Comparison of ENCODE assay signal across 19 cellular contexts in genomic region chr19:54415901-54416621, GRCh38. TPM values are rescaled to one million over a fixed set of nuclear protein-coding genes. Genes with fewer than 3 reads are reported as not detected.
DNase-seq lines count a peak whose midpoint lies in the region; ATAC-seq, FAIRE-seq and TF ChIP-seq lines count a peak whose summit lies in the region.
"Had no signal": no experiment of that assay in that cellular context is flagged by ENCODE, and none has a peak within 500 bp of the region (broad histone marks: within the 10 kb centered on the region; RNA-seq: fewer than 3 reads in every experiment).

No MANE protein-coding gene starts in this region.

- H3K9me3 Mint-ChIP-seq in activated CD4-positive, alpha-beta T cell treated with anti-CD3 and anti-CD28 coated beads for 36 hours (ENCODE audit: low read depth): peaks cover 3% of the 10 kb centered on the region

- peak overlapping the region; percentile 35 to 73 (median 64) for H3K4me3 ChIP-seq in BLaER1 treated with 17β-estradiol and CSF1 and Interleukin-3, amounts not matched to agents 10 nM and 100 nM
- H3K4me3 ChIP-seq in HUES48 (ENCODE audit: low read depth, low read length) (peak overlapping the region; percentile 68), endothelial cell of umbilical vein (replicated peaks in 1 of 3; ENCODE audit: insufficient read depth in 1 of 3, low read depth in 1 of 3, low read length in 3 of 3) (no peak overlapping the region), neuron (ENCODE audit: low read length) (peak overlapping the region; percentile 73)
- H3K4me3 ChIP-seq: lung had no signal

- no peaks in the 10 kb centered on the region for H3K79me2 ChIP-seq in endothelial cell of umbilical vein (ENCODE audit: control insufficient read depth, insufficient read depth, low read length)

- H3K36me3 Mint-ChIP-seq in activated CD4-positive, alpha-beta T cell treated with anti-CD3 and anti-CD28 coated beads for 36 hours (ENCODE audit: low read depth): no peaks in the 10 kb centered on the region

- no peak for FAIRE-seq in endothelial cell of umbilical vein (lab: Jason Lieb, UNC)
- FAIRE-seq: small intestine had no signal

- H3K9me1 ChIP-seq in endothelial cell of umbilical vein (replicated peaks; ENCODE audit: control insufficient read depth, extremely low read depth, insufficient read depth, low read length): no peaks in the 10 kb centered on the region

- BruUV-seq in endothelial cell of umbilical vein (replicated peaks; lab: Mats Ljungman, UMichigan): no TSS peak

- no peak for TF ChIP-seq POLR2A in endothelial cell of umbilical vein (IDR thresholded peaks at IDR 0.05; ENCODE audit: low read depth, low read length)

- POLR2A ChIA-PET in endothelial cell of umbilical vein (lab: Charles Lee): no interaction called here
- POLR2A ChIA-PET in activated CD4-positive, alpha-beta T cell treated with anti-CD3 and anti-CD28 coated beads for 36 hours (lab: Charles Lee): no interaction called here

- peaks cover 32 to 63% (median 61%) of the 10 kb centered on the region in 10 experiments for H3K4me1 ChIP-seq in BLaER1 treated with 17β-estradiol and CSF1 and Interleukin-3, amounts not matched to agents 10 nM and 100 nM
- peaks cover 21% of the 10 kb centered on the region for H3K4me1 ChIP-seq in HUES48 (ENCODE audit: control insufficient read depth, insufficient read depth, low read length)
- no peaks in the 10 kb centered on the region for H3K4me1 ChIP-seq in endothelial cell of umbilical vein (ENCODE audit: control insufficient read depth, extremely low read depth, insufficient read depth, low read length)
- H3K4me1 ChIP-seq in neuron (ENCODE audit: insufficient read depth, low read length): peaks cover 44% of the 10 kb centered on the region

- H3K27me3 ChIP-seq in BLaER1 treated with 17β-estradiol and CSF1 and Interleukin-3, amounts not matched to agents 10 nM and 100 nM: peaks cover 11 to 27% (median 21%) of the 10 kb centered on the region in 11 experiments
- H3K27me3 ChIP-seq in HUES48 (ENCODE audit: control insufficient read depth, insufficient read depth, low read length) (peaks cover 34% of the 10 kb centered on the region), endothelial cell of umbilical vein (ENCODE audit: control insufficient read depth in 2 of 2, insufficient read depth in 2 of 2, low read length in 2 of 2) (peaks cover 32 to 39% of the 10 kb centered on the region in 2 experiments), neuron (ENCODE audit: insufficient read depth, low read length) (no peaks in the 10 kb centered on the region)

- dilution Hi-C loops in endothelial cell of umbilical vein (cut with MboI; ENCODE audit: extremely low pct_ligation_motif_present, low sequenced_read_pairs): no loop called here

- H4K20me1 ChIP-seq in BLaER1 treated with 17β-estradiol and CSF1 and Interleukin-3, amounts not matched to agents 10 nM and 100 nM: no peaks in the 10 kb centered on the region
- H4K20me1 ChIP-seq in endothelial cell of umbilical vein (replicated peaks; ENCODE audit: control insufficient read depth, extremely low read depth, insufficient read depth, low read length): no peaks in the 10 kb centered on the region

- TF ChIP-seq CTCF in endothelial cell of umbilical vein (IDR thresholded peaks at IDR 0.05; ENCODE audit: extremely low read depth in 1 of 2, insufficient read depth in 1 of 2, low read depth in 1 of 2, low read length in 2 of 2): no peak

- no peak overlapping the region for H2AFZ ChIP-seq in endothelial cell of umbilical vein (ENCODE audit: low read depth, low read length)
- H2AFZ ChIP-seq in neuron (ENCODE audit: low read depth, low read length): no peak overlapping the region

- ATAC-seq in GM21526 (IDR thresholded peaks at IDR 0.05; ENCODE audit: low FRiP score, unreplicated experiment) (no peak), HG03342 (IDR thresholded peaks at IDR 0.05; ENCODE audit: unreplicated experiment) (no peak)
- ATAC-seq in activated CD4-positive, alpha-beta T cell treated with anti-CD3 and anti-CD28 coated beads for 36 hours: no peak
- ATAC-seq: esophagus mucosa had no signal

- no peak overlapping the region for H3K4me3 Mint-ChIP-seq in activated CD4-positive, alpha-beta T cell treated with anti-CD3 and anti-CD28 coated beads for 36 hours
- H3K4me3 Mint-ChIP-seq: activated CD4-positive, alpha-beta T cell treated with anti-CD3 and anti-CD28 coated beads, Interleukin-2, amount 10 ng/mL, durations not matched to agents 24 days and 14 days; T-helper 2 cell treated with Interferon-gamma antibody and Interleukin-4, amounts not matched to agents 5 μg/mL and 100 μg/mL, for 36 hours had no signal

- H3K27ac ChIP-seq in BLaER1 treated with 17β-estradiol and CSF1 and Interleukin-3, amounts not matched to agents 10 nM and 100 nM: peak overlapping the region in 7 of 11 experiments; percentile 35 to 67 (median 51); a peak in 10 of 22 replicates
- H3K27ac ChIP-seq in HUES48 (ENCODE audit: low read depth, low read length) (no peak overlapping the region), endothelial cell of umbilical vein (ENCODE audit: insufficient read depth, low read depth, low read length) (no peak overlapping the region)

- intact Hi-C loops in endothelial cell of umbilical vein (cut with micrococcal nuclease): no loop called here
- intact Hi-C loops in activated CD4-positive, alpha-beta T cell treated with anti-CD3 and anti-CD28 coated beads for 36 hours (cut with DNase I, micrococcal nuclease): no loop called here

- H3K36me3 ChIP-seq in BLaER1 treated with 17β-estradiol and CSF1 and Interleukin-3, amounts not matched to agents 10 nM and 100 nM: no peaks in the 10 kb centered on the region
- peaks cover 3% of the 10 kb centered on the region; the same call in 1 of the 2 replicates for H3K36me3 ChIP-seq in HUES48 (ENCODE audit: control insufficient read depth, insufficient read depth, low read length)
- H3K36me3 ChIP-seq in endothelial cell of umbilical vein (ENCODE audit: control insufficient read depth in 2 of 2, extremely low read depth in 1 of 2, insufficient read depth in 2 of 2, low read length in 2 of 2): no peaks in the 10 kb centered on the region
- peaks cover 22% of the 10 kb centered on the region for H3K36me3 ChIP-seq in neuron (ENCODE audit: insufficient read depth, low read length)

- no peaks in the 10 kb centered on the region for H3K9me3 ChIP-seq in BLaER1 treated with 17β-estradiol and CSF1 and Interleukin-3, amounts not matched to agents 10 nM and 100 nM (replicated peaks in 1 of 11)
- peaks cover 8% of the 10 kb centered on the region for H3K9me3 ChIP-seq in HUES48 (ENCODE audit: control insufficient read depth, insufficient read depth, low read length)
- no peaks in the 10 kb centered on the region for H3K9me3 ChIP-seq in endothelial cell of umbilical vein (replicated peaks; ENCODE audit: control insufficient read depth, insufficient read depth, low read length)
- no peaks in the 10 kb centered on the region for H3K9me3 ChIP-seq in neuron (ENCODE audit: low read length)

- H3K9ac ChIP-seq in BLaER1 treated with 17β-estradiol and CSF1 and Interleukin-3, amounts not matched to agents 10 nM and 100 nM: peak overlapping the region in 10 of 11 experiments; percentile 29 to 82 (median 68); a peak in 18 of 22 replicates
- H3K9ac ChIP-seq in HUES48 (ENCODE audit: low read depth, low read length) (no peak overlapping the region; the same call in 1 of the 2 replicates), endothelial cell of umbilical vein (replicated peaks; ENCODE audit: extremely low read depth, insufficient read depth, low read length) (no peak overlapping the region)

- DNase-seq in endothelial cell of umbilical vein (ENCODE audit: low read depth, low spot score) (no peak), NCI-H1092 treated with DMSO at 0.1 percent for 48 hours (lab: John Stamatoyannopoulos, UW) (no peak)
- no peak for DNase-seq in activated CD4-positive, alpha-beta T cell treated with anti-CD3 and anti-CD28 coated beads for 36 hours
- DNase-seq: DMS79, NCI-H2029 treated with DMSO at 0.1 percent for 48 hours, NCI-H526 treated with DMSO at 0.1 percent for 48 hours, RPMI8226, small intestine had no signal

- H3K27me3 Mint-ChIP-seq in activated CD4-positive, alpha-beta T cell treated with anti-CD3 and anti-CD28 coated beads for 36 hours: peaks cover 45% of the 10 kb centered on the region

- H3K4me1 Mint-ChIP-seq in activated CD4-positive, alpha-beta T cell treated with anti-CD3 and anti-CD28 coated beads for 36 hours: peaks cover 15% of the 10 kb centered on the region

- CTCF ChIA-PET in endothelial cell of umbilical vein (lab: Charles Lee): no interaction called here
- CTCF ChIA-PET in activated CD4-positive, alpha-beta T cell treated with anti-CD3 and anti-CD28 coated beads for 36 hours (lab: Charles Lee): interaction anchor here (0.5 to 1.5 kb wide), 8 partner anchors 9 to 259 kb away, joined by 3 to 5 read pairs (median 3); no protein-coding TSS in a partner anchor

- no peak overlapping the region for H3K27ac Mint-ChIP-seq in activated CD4-positive, alpha-beta T cell treated with anti-CD3 and anti-CD28 coated beads for 36 hours
- H3K27ac Mint-ChIP-seq: activated CD4-positive, alpha-beta T cell treated with anti-CD3 and anti-CD28 coated beads, Interleukin-2, amount 10 ng/mL, durations not matched to agents 24 days and 14 days; T-helper 2 cell treated with Interferon-gamma antibody and Interleukin-4, amounts not matched to agents 5 μg/mL and 100 μg/mL, for 36 hours had no signal

- peak overlapping the region; percentile 84 to 100 (median 99) for H3K4me2 ChIP-seq in BLaER1 treated with 17β-estradiol and CSF1 and Interleukin-3, amounts not matched to agents 10 nM and 100 nM
- H3K4me2 ChIP-seq in endothelial cell of umbilical vein (ENCODE audit: insufficient read depth, low read length): no peak overlapping the region

RNA-seq across cellular contexts. Expression of gene TTYH1, which starts 0.8 kb away (rescaled TPM):
- not detected in 2 replicates for total RNA-seq in endothelial cell of umbilical vein
- polyA plus RNA-seq in endothelial cell of umbilical vein: not detected in 2 replicates
- not detected in 2 replicates for polyA plus RNA-seq in endothelial cell of umbilical vein (2011; cell fraction: cytosol; rRNA removed)
- not detected in 2 replicates for polyA plus RNA-seq in endothelial cell of umbilical vein (2011; cell fraction: nucleus; rRNA removed)
- 0.16 and 0.41 TPM in 2 replicates for polyA plus RNA-seq in endothelial cell of umbilical vein (2012)
- polyA minus RNA-seq in endothelial cell of umbilical vein: not detected in 2 replicates
- not detected for polyA minus RNA-seq in endothelial cell of umbilical vein (2011; cell fraction: cytosol; rRNA and poly(A)+ RNA removed)
- not detected in 2 replicates for polyA minus RNA-seq in endothelial cell of umbilical vein (2011; cell fraction: nucleus; rRNA and poly(A)+ RNA removed)
- total RNA-seq in activated CD4-positive, alpha-beta T cell treated with anti-CD3 and anti-CD28 coated beads for 36 hours: under 1 TPM; 0.19 to 0.59 TPM
- total RNA-seq: LHCN-M2 had no signal
- polyA plus RNA-seq: BJ had no signal

RNA-seq across cellular contexts. Expression of gene LENG8, which starts 32.9 kb away (rescaled TPM):
- 213 and 218 TPM in 2 replicates for total RNA-seq in endothelial cell of umbilical vein
- 130 and 134 TPM in 2 replicates for polyA plus RNA-seq in endothelial cell of umbilical vein
- 15.7 and 31.4 TPM in 2 replicates for polyA plus RNA-seq in endothelial cell of umbilical vein (2011; cell fraction: cytosol; rRNA removed)
- polyA plus RNA-seq in endothelial cell of umbilical vein (2011; cell fraction: nucleus; rRNA removed): 910 and 958 TPM in 2 replicates
- 88.4 and 126 TPM in 2 replicates for polyA plus RNA-seq in endothelial cell of umbilical vein (2012)
- 105 and 107 TPM in 2 replicates for polyA minus RNA-seq in endothelial cell of umbilical vein
- polyA minus RNA-seq in endothelial cell of umbilical vein (2011; cell fraction: cytosol; rRNA and poly(A)+ RNA removed): 9.1 TPM
- 160 and 181 TPM in 2 replicates for polyA minus RNA-seq in endothelial cell of umbilical vein (2011; cell fraction: nucleus; rRNA and poly(A)+ RNA removed)
- total RNA-seq in activated CD4-positive, alpha-beta T cell treated with anti-CD3 and anti-CD28 coated beads for 36 hours: 100 to 1,000 TPM; 156 to 221 TPM

RNA-seq across cellular contexts. Expression of gene LENG9, which starts 47.5 kb away (rescaled TPM):
- 2.8 and 3.2 TPM in 2 replicates for total RNA-seq in endothelial cell of umbilical vein
- 0.97 and 1.5 TPM in 2 replicates for polyA plus RNA-seq in endothelial cell of umbilical vein
- polyA plus RNA-seq in endothelial cell of umbilical vein (2011; cell fraction: cytosol; rRNA removed): 0.61 and 0.93 TPM in 2 replicates
- polyA plus RNA-seq in endothelial cell of umbilical vein (2011; cell fraction: nucleus; rRNA removed): 0.70 and 0.76 TPM in 2 replicates
- polyA plus RNA-seq in endothelial cell of umbilical vein (2012): 1.8 and 3.8 TPM in 2 replicates
- polyA minus RNA-seq in endothelial cell of umbilical vein: 0.74 and 2.1 TPM in 2 replicates
- polyA minus RNA-seq in endothelial cell of umbilical vein (2011; cell fraction: cytosol; rRNA and poly(A)+ RNA removed): 7.8 TPM
- 0.87 and 3.4 TPM in 2 replicates for polyA minus RNA-seq in endothelial cell of umbilical vein (2011; cell fraction: nucleus; rRNA and poly(A)+ RNA removed)
- total RNA-seq in activated CD4-positive, alpha-beta T cell treated with anti-CD3 and anti-CD28 coated beads for 36 hours: 1 to 10 TPM; 5.0 to 5.1 TPM

RNA-seq across cellular contexts. Expression of gene LAIR1, which starts 51.3 kb away (rescaled TPM):
- total RNA-seq in endothelial cell of umbilical vein: not detected in 2 replicates
- not detected in 2 replicates for polyA plus RNA-seq in endothelial cell of umbilical vein
- not detected in 2 replicates for polyA plus RNA-seq in endothelial cell of umbilical vein (2011; cell fraction: cytosol; rRNA removed)
- polyA plus RNA-seq in endothelial cell of umbilical vein (2011; cell fraction: nucleus; rRNA removed): not detected in 2 replicates
- not detected in 2 replicates for polyA plus RNA-seq in endothelial cell of umbilical vein (2012)
- not detected in 2 replicates for polyA minus RNA-seq in endothelial cell of umbilical vein
- polyA minus RNA-seq in endothelial cell of umbilical vein (2011; cell fraction: cytosol; rRNA and poly(A)+ RNA removed): not detected
- polyA minus RNA-seq in endothelial cell of umbilical vein (2011; cell fraction: nucleus; rRNA and poly(A)+ RNA removed): not detected in 2 replicates
- total RNA-seq in activated CD4-positive, alpha-beta T cell treated with anti-CD3 and anti-CD28 coated beads for 36 hours: 1 to 10 TPM; 3.5 to 4.7 TPM
- total RNA-seq: LHCN-M2 had no signal
- polyA plus RNA-seq: BJ had no signal

RNA-seq across cellular contexts. Expression of gene CDC42EP5, which starts 57.0 kb away (rescaled TPM):
- 73.8 and 85.5 TPM in 2 replicates for total RNA-seq in endothelial cell of umbilical vein
- polyA plus RNA-seq in endothelial cell of umbilical vein: 37.3 and 48.3 TPM in 2 replicates
- polyA plus RNA-seq in endothelial cell of umbilical vein (2011; cell fraction: cytosol; rRNA removed): 10.6 and 30.3 TPM in 2 replicates
- 10.9 and 11.5 TPM in 2 replicates for polyA plus RNA-seq in endothelial cell of umbilical vein (2011; cell fraction: nucleus; rRNA removed)
- 16.2 and 50.4 TPM in 2 replicates for polyA plus RNA-seq in endothelial cell of umbilical vein (2012)
- polyA minus RNA-seq in endothelial cell of umbilical vein: 2.6 and 3.6 TPM in 2 replicates
- polyA minus RNA-seq in endothelial cell of umbilical vein (2011; cell fraction: cytosol; rRNA and poly(A)+ RNA removed): not detected
- polyA minus RNA-seq in endothelial cell of umbilical vein (2011; cell fraction: nucleus; rRNA and poly(A)+ RNA removed): 1.4 and 6.2 TPM in 2 replicates
- under 1 TPM in 1 of 2 experiments, not detected in 1; 0.55 TPM for total RNA-seq in activated CD4-positive, alpha-beta T cell treated with anti-CD3 and anti-CD28 coated beads for 36 hours

Comparison
In these comparisons a context has a peak if more than half of its experiments do, and no peak if none do; other contexts are left out.
1. H3K27ac ChIP-seq: peak in BLaER1 treated with 17β-estradiol and CSF1 and Interleukin-3, amounts not matched to agents 10 nM and 100 nM (7 of 11); none in HUES48 (single experiment) and endothelial cell of umbilical vein (single experiment).
2. H3K4me3 ChIP-seq: peak in BLaER1 treated with 17β-estradiol and CSF1 and Interleukin-3, amounts not matched to agents 10 nM and 100 nM (10 of 10), HUES48 (single experiment) and neuron (single experiment); none in endothelial cell of umbilical vein (0 of 3).
3. H3K9ac ChIP-seq: peak in BLaER1 treated with 17β-estradiol and CSF1 and Interleukin-3, amounts not matched to agents 10 nM and 100 nM (10 of 11); none in HUES48 (single experiment) and endothelial cell of umbilical vein (single experiment).